ENCODE assay signal across 1 cellular context in genomic region chrX:113009005-113009404, GRCh38.
TF ChIP-seq lines count a peak whose summit lies in the region.

No MANE protein-coding gene starts in this region.

TF ChIP-seq in WTC11, 78 proteins besides CTCF, POLR2A, EP300 and RAD21 (continued from another document):
- TF ChIP-seq ERG (CRISPR knock-in tag; IDR thresholded peaks at IDR 0.05) (no peak), NR1H2 (CRISPR knock-in tag; IDR thresholded peaks at IDR 0.05) (no peak), MLX (CRISPR knock-in tag; IDR thresholded peaks at IDR 0.05) (no peak), GABPB1 (CRISPR knock-in tag; IDR thresholded peaks at IDR 0.05) (no peak), JUN (CRISPR knock-in tag; IDR thresholded peaks at IDR 0.05) (no peak), E2F5 (CRISPR knock-in tag; IDR thresholded peaks at IDR 0.05) (no peak), GRHL2 (CRISPR knock-in tag; IDR thresholded peaks at IDR 0.05; ENCODE audit: insufficient replicate concordance, severe bottlenecking) (no peak), IRF2 (CRISPR knock-in tag; IDR thresholded peaks at IDR 0.05; ENCODE audit: borderline replicate concordance, low read depth) (no peak), USF2 (CRISPR knock-in tag; IDR thresholded peaks at IDR 0.05) (no peak)
TF ChIP-seq in WTC11: peak in this region for 0.
